ENCODE assay signal across 9 cellular contexts in the genomic region with DNA sequence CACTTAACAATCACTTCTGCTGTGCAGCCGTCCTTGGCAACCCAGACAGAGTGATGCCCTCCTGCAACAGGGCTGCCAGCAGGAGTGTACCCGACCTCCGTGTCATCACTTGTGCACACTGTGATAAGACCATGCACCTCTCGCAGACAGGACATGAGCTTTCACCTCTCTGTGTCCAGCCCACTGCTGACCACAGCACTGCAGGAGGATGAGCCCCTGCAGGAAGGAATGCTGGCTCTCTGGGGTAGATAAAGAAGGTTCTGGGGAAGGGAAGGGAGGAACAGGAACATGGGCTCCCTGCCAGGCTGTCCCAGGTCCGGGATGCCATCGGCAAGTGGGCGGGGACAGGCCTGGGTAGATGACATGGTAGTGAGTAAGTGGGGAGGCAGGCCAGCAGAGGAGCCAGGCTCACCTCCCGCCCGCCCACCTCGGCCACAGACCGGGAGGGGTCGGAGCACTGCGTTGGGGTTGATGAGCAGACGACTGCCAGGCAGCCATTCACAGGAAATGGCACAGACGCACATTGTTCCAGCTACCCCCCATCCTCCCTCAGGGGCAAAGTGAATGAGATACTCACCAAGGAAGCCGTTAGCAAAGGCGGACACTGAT. TPM values are rescaled to one million over a fixed set of nuclear protein-coding genes. Genes with fewer than 3 reads are reported as not detected.
DNase-seq lines count a peak whose midpoint lies in the region; ATAC-seq and TF ChIP-seq lines count a peak whose summit lies in the region.
"Had no signal": no experiment of that assay in that cellular context is flagged by ENCODE, and none has a peak within 500 bp of the region (broad histone marks: within the 10 kb centered on the region; RNA-seq: fewer than 3 reads in every experiment).

No MANE protein-coding gene starts in this region.

- no peak overlapping the region for H2AFZ ChIP-seq in hepatocyte

- H3K36me3 Mint-ChIP-seq in activated T-cell treated with anti-CD3 and anti-CD28 coated beads, Interleukin-2, amount 50 U/mL, for 4 hours (ENCODE audit: insufficient read depth) = peaks cover 4% of the 10 kb centered on the region

- H3K9me3 ChIP-seq in hepatocyte (ENCODE audit: low read depth) = no peaks in the 10 kb centered on the region

- H3K4me1 Mint-ChIP-seq in activated T-cell treated with anti-CD3 and anti-CD28 coated beads, Interleukin-2, amount 50 U/mL, for 4 hours (ENCODE audit: low read depth) = peaks cover 97% of the 10 kb centered on the region

- no peaks in the 10 kb centered on the region for H3K27me3 ChIP-seq in hepatocyte

- peaks cover 12% of the 10 kb centered on the region for H3K4me1 ChIP-seq in hepatocyte (ENCODE audit: insufficient read depth)

- peak; percentile 98 for DNase-seq in NCI-H226
- DNase-seq in activated T-cell treated with anti-CD3 and anti-CD28 coated beads, Interleukin-2, amount 50 U/mL, for 4 hours = peak; percentile 84
- DNase-seq in left cardiac atrium = peak; percentile 61
- peak; percentile 89 to 94 for DNase-seq in stimulated activated CD8-positive, alpha-beta memory T cell treated with anti-CD3 and anti-CD28 coated beads, Interleukin-15, amount 100 ng/mL, for 48 hours (ENCODE audit: low read depth in 2 of 2)
- no peak for DNase-seq in SIG-M5 treated with dmso at 0.1 percent for 504 hours (lab: John Stamatoyannopoulos, UW; ENCODE audit: unreplicated experiment)
- no peak for DNase-seq in NCI-H1694 treated with DMSO at 0.1 percent for 48 hours (lab: John Stamatoyannopoulos, UW)
- no peak for DNase-seq in hepatocyte (ENCODE audit: low spot score)

- H3K36me3 ChIP-seq in hepatocyte (replicated peaks; ENCODE audit: insufficient read depth, low read depth) = no peaks in the 10 kb centered on the region

- H3K9me3 Mint-ChIP-seq in activated T-cell treated with anti-CD3 and anti-CD28 coated beads, Interleukin-2, amount 50 U/mL, for 4 hours = no peaks in the 10 kb centered on the region

- peak overlapping the region; percentile 87 for H3K4me3 Mint-ChIP-seq in activated T-cell treated with anti-CD3 and anti-CD28 coated beads, Interleukin-2, amount 50 U/mL, for 4 hours

- H3K4me2 ChIP-seq in hepatocyte = no peak overlapping the region

- TF ChIP-seq CTCF in hepatocyte (IDR thresholded peaks at IDR 0.05; ENCODE audit: poor library complexity) = no peak

- no peak overlapping the region for H3K4me3 ChIP-seq in hepatocyte

- intact Hi-C loops in left cardiac atrium (cut with DNase I) = no loop called here

- H3K27ac ChIP-seq in hepatocyte = no peak overlapping the region

- 52% methylated on average over 17 of the region's 17 CpGs for WGBS in hepatocyte (ENCODE audit: low lambda C conversion rate, missing lambda C conversion rate)

- H4K20me1 ChIP-seq in hepatocyte (ENCODE audit: insufficient read depth, poor library complexity, severe bottlenecking) = no peaks in the 10 kb centered on the region

- no peaks in the 10 kb centered on the region for H3K79me2 ChIP-seq in hepatocyte

- H3K27me3 Mint-ChIP-seq in activated T-cell treated with anti-CD3 and anti-CD28 coated beads, Interleukin-2, amount 50 U/mL, for 4 hours (ENCODE audit: low read depth) = no peaks in the 10 kb centered on the region

- H3K9me2 ChIP-seq in hepatocyte (replicated peaks; ENCODE audit: insufficient read depth) = no peaks in the 10 kb centered on the region

- ATAC-seq in activated T-cell treated with anti-CD3 and anti-CD28 coated beads, Interleukin-2, amount 50 U/mL, for 4 hours = peak; percentile 51 to 57
- ATAC-seq in left cardiac atrium (peak; percentile 69 to 88), HG02610 (IDR thresholded peaks at IDR 0.05; ENCODE audit: unreplicated experiment) (no peak)

RNA-seq across cellular contexts. Expression of a gene that starts 18.6 kb away (rescaled TPM):
- 10 to 100 TPM; 19.2 to 33.2 (median 19.4) TPM for total RNA-seq in activated T-cell treated with anti-CD3 and anti-CD28 coated beads, Interleukin-2, amount 50 U/mL, for 4 hours
- 100 to 1,000 TPM; 145 to 186 TPM for total RNA-seq in left cardiac atrium
- total RNA-seq in hepatocyte = 158 and 250 TPM in 2 replicates
- polyA plus RNA-seq in hepatocyte = 70.7 and 80.7 TPM in 2 replicates

RNA-seq across cellular contexts. Expression of a gene that starts 54.5 kb away (rescaled TPM):
- under 1 TPM; 0.38 to 0.48 (median 0.47) TPM for total RNA-seq in activated T-cell treated with anti-CD3 and anti-CD28 coated beads, Interleukin-2, amount 50 U/mL, for 4 hours
- total RNA-seq in left cardiac atrium (100 to 1,000 TPM in 1 of 2 donors, 10 to 100 TPM in 1; 91.5 to 121 TPM), hepatocyte (10.0 and 12.3 TPM in 2 replicates)
- polyA plus RNA-seq in hepatocyte = 5.6 and 6.7 TPM in 2 replicates
- total RNA-seq: T-helper 1 cell treated with Interleukin-12 subunit alpha and Interleukin-12 subunit beta and Interleukin-4 antibody, amounts not matched to agents 30 ng/mL and 1 ng/mL, for 36 hours had no signal

Comparison
In these comparisons a context has a peak if more than half of its experiments do, and no peak if none do; other contexts are left out.
1. DNase-seq: peak in NCI-H226 (single experiment), activated T-cell treated with anti-CD3 and anti-CD28 coated beads, Interleukin-2, amount 50 U/mL, for 4 hours (single experiment), left cardiac atrium (single experiment) and stimulated activated CD8-positive, alpha-beta memory T cell treated with anti-CD3 and anti-CD28 coated beads, Interleukin-15, amount 100 ng/mL, for 48 hours (2 of 2); none in SIG-M5 treated with dmso at 0.1 percent for 504 hours (single experiment), NCI-H1694 treated with DMSO at 0.1 percent for 48 hours (single experiment) and hepatocyte (single experiment).